ENCODE assay signal across 7 cellular contexts in genomic region chr22:35921777-35922176, GRCh38.
DNase-seq lines count a peak whose midpoint lies in the region; FAIRE-seq and TF ChIP-seq lines count a peak whose summit lies in the region.

No MANE protein-coding gene starts in this region.

- H3K4me3 ChIP-seq in breast epithelium (no peak overlapping the region), kidney (ENCODE audit: low read length in 2 of 2) (no peak overlapping the region)

- H3K4me1 ChIP-seq in breast epithelium (peaks cover 0 to 4% of the 10 kb centered on the region in 2 donors), kidney (ENCODE audit: control insufficient read depth in 1 of 2, insufficient read depth in 1 of 2, low read depth in 1 of 2, low read length in 2 of 2) (peaks cover 0 to 8% of the 10 kb centered on the region in 2 donors)

- no peaks in the 10 kb centered on the region for H3K27me3 ChIP-seq in breast epithelium

- TF ChIP-seq POLR2A in breast epithelium (IDR thresholded peaks at IDR 0.05) = no peak

- FAIRE-seq in kidney (lab: Jason Lieb, UNC) = peak; percentile 91

- H3K9me3 ChIP-seq in breast epithelium (no peaks in the 10 kb centered on the region), kidney (ENCODE audit: control insufficient read depth in 1 of 2, low read length in 2 of 2) (no peaks in the 10 kb centered on the region)

- TF ChIP-seq CTCF in breast epithelium (IDR thresholded peaks at IDR 0.05) (peak in 2 of 3 donors; percentile 57 to 63), kidney (IDR thresholded peaks at IDR 0.05; ENCODE audit: borderline replicate concordance, extremely low read depth, insufficient read depth) (peak; percentile 77)

- intact Hi-C loops in breast epithelium (cut with DNase I; ENCODE audit: low total_unique reads) (no loop called here), kidney (cut with DNase I) (loop anchor here (10.0 kb wide), 1 partner anchor 297 kb away; no protein-coding TSS in a partner anchor)

- H3K9ac ChIP-seq in kidney (ENCODE audit: low read length in 2 of 2) = no peak overlapping the region

- H3K36me3 ChIP-seq in breast epithelium = no peaks in the 10 kb centered on the region
- H3K36me3 ChIP-seq in kidney (ENCODE audit: control insufficient read depth in 1 of 2, insufficient read depth in 2 of 2, low read length in 2 of 2) = no peaks in the 10 kb centered on the region

- DNase-seq in ELF-1 (ENCODE audit: low read depth, low spot score) = peak; percentile 82
- peak; percentile 6 for DNase-seq in KG1 (lab: John Stamatoyannopoulos, UW)
- peak; percentile 43 to 49 for DNase-seq in SHP77 (lab: John Stamatoyannopoulos, UW)
- DNase-seq in breast epithelium (ENCODE audit: low spot score in 2 of 2) = peak in 1 of 2 donors; percentile 41
- no peak for DNase-seq in kidney
- DNase-seq in stimulated activated CD4-positive, alpha-beta T cell treated with anti-CD3 and anti-CD28 coated beads, Interleukin-4, amount 100 ng/mL, for 1 hour = peak; percentile 7
- no peak for DNase-seq in 8988T

- H3K27ac ChIP-seq in breast epithelium (peak overlapping the region; percentile 20 to 63), kidney (ENCODE audit: low read depth in 2 of 2, low read length in 2 of 2) (peak overlapping the region; percentile 9 to 44)

Comparison
In these comparisons a context has a peak if more than half of its experiments do, and no peak if none do; other contexts are left out.
1. DNase-seq: peak in ELF-1 (single experiment), KG1 (single experiment), SHP77 (2 of 2) and stimulated activated CD4-positive, alpha-beta T cell treated with anti-CD3 and anti-CD28 coated beads, Interleukin-4, amount 100 ng/mL, for 1 hour (single experiment); none in kidney (single experiment) and 8988T (single experiment).